ENCODE assay signal across 1 cellular context in the genomic region with DNA sequence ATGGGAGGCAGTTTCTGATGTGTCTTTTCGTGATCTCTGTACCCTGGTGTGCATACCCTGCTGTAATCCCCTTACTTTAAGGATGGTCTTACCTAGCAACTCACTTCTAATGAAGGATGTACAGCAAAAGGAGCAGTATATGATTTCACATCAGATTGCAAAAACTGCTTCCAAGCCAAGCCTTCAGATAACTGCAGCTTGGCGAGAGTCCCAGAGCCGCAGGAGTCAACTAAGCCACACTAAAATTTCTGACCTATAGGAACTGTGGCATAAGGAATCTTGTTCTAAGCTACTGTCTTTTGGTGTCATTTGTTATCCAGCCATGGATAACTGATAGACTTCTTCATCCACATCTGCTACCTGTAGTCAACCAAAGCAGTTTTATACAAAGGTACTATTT.
TF ChIP-seq lines count a peak whose summit lies in the region.

No MANE protein-coding gene starts in this region.

TF ChIP-seq in HepG2, 621 proteins besides CTCF, POLR2A, EP300 and RAD21:
- TF ChIP-seq, protein P1, sequence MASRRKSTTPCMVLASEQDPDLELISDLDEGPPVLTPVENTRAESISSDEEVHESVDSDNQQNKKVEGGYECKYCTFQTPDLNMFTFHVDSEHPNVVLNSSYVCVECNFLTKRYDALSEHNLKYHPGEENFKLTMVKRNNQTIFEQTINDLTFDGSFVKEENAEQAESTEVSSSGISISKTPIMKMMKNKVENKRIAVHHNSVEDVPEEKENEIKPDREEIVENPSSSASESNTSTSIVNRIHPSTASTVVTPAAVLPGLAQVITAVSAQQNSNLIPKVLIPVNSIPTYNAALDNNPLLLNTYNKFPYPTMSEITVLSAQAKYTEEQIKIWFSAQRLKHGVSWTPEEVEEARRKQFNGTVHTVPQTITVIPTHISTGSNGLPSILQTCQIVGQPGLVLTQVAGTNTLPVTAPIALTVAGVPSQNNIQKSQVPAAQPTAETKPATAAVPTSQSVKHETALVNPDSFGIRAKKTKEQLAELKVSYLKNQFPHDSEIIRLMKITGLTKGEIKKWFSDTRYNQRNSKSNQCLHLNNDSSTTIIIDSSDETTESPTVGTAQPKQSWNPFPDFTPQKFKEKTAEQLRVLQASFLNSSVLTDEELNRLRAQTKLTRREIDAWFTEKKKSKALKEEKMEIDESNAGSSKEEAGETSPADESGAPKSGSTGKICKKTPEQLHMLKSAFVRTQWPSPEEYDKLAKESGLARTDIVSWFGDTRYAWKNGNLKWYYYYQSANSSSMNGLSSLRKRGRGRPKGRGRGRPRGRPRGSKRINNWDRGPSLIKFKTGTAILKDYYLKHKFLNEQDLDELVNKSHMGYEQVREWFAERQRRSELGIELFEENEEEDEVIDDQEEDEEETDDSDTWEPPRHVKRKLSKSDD (CRISPR knock-in tag; IDR thresholded peaks at IDR 0.05; ENCODE audit: low read depth): no peak
